In the genomic region with DNA sequence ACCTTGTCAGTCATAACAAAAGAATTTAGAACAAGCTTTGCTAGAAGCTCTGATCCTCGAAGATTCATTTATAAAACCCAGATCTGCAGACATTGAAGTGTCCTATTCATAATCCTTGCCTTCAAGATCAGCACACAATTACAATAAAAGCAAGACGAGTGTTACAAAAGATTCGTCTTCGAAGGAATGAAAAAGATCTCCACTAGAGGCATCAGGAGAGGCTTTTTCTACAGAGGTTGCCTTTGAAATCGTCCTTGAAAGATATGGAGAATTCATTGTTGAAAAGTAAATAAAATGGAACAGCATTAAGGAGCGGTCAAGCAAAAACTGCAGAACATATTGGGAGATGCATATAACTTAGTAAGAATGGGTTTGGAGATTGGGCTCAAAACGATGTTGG, we compare ENCODE assay signal across 29 cellular contexts.
"Had no signal": no experiment of that assay in that cellular context is flagged by ENCODE, and none has a peak within 500 bp of the region (broad histone marks: within the 10 kb centered on the region; RNA-seq: fewer than 3 reads in every experiment).

No MANE protein-coding gene starts in this region.

- H3K27me3 Mint-ChIP-seq: activated CD4-positive, alpha-beta memory T cell treated with anti-CD3 and anti-CD28 coated beads, Interleukin-2, amount 10 ng/mL, durations not matched to agents 7 days and 5 days; activated CD4-positive, alpha-beta T cell treated with anti-CD3 and anti-CD28 coated beads, Interleukin-2, amount 10 ng/mL, durations not matched to agents 7 days and 5 days; activated naive CD8-positive, alpha-beta T cell; activated T-cell treated with anti-CD3 and anti-CD28 coated beads, Interleukin-2, amount 50 U/mL, for 24 hours; T-helper 17 cell had no signal

- H3K4me3 Mint-ChIP-seq: activated CD4-positive, alpha-beta memory T cell treated with anti-CD3 and anti-CD28 coated beads, Interleukin-2, amount 10 ng/mL, durations not matched to agents 7 days and 5 days; activated CD4-positive, alpha-beta T cell treated with anti-CD3 and anti-CD28 coated beads, Interleukin-2, amount 10 ng/mL, durations not matched to agents 7 days and 5 days; activated naive CD8-positive, alpha-beta T cell; activated T-cell treated with anti-CD3 and anti-CD28 coated beads, Interleukin-2, amount 50 U/mL, for 24 hours; activated T-cell treated with anti-CD3 and anti-CD28 coated beads, Interleukin-2, amount 50 U/mL, for 72 hours; T-helper 17 cell; T-helper 2 cell treated with Interferon-gamma antibody and Interleukin-4, amounts not matched to agents 5 μg/mL and 100 μg/mL, for 36 hours; WTC11 had no signal

- FAIRE-seq: frontal cortex had no signal

- H3K4me1 ChIP-seq: body of pancreas, colonic mucosa had no signal

- H3K27ac ChIP-seq: body of pancreas, colonic mucosa had no signal

- H3K36me3 Mint-ChIP-seq: activated naive CD8-positive, alpha-beta T cell; WTC11 had no signal

- H3K4me3 ChIP-seq: body of pancreas, colonic mucosa had no signal

- H3K27ac Mint-ChIP-seq: activated CD4-positive, alpha-beta memory T cell treated with anti-CD3 and anti-CD28 coated beads, Interleukin-2, amount 10 ng/mL, durations not matched to agents 7 days and 5 days; activated CD4-positive, alpha-beta T cell treated with anti-CD3 and anti-CD28 coated beads, Interleukin-2, amount 10 ng/mL, durations not matched to agents 7 days and 5 days; activated naive CD8-positive, alpha-beta T cell; activated T-cell treated with anti-CD3 and anti-CD28 coated beads, Interleukin-2, amount 50 U/mL, for 24 hours; activated T-cell treated with anti-CD3 and anti-CD28 coated beads, Interleukin-2, amount 50 U/mL, for 72 hours; T-helper 17 cell; T-helper 2 cell treated with Interferon-gamma antibody and Interleukin-4, amounts not matched to agents 5 μg/mL and 100 μg/mL, for 36 hours; WTC11 had no signal

- H3K36me3 ChIP-seq: colonic mucosa had no signal

- H3K9me3 Mint-ChIP-seq: activated CD4-positive, alpha-beta T cell treated with anti-CD3 and anti-CD28 coated beads, Interleukin-2, amount 10 ng/mL, durations not matched to agents 7 days and 5 days; T-helper 2 cell treated with Interferon-gamma antibody and Interleukin-4, amounts not matched to agents 5 μg/mL and 100 μg/mL, for 36 hours had no signal

- DNase-seq: activated CD4-positive, alpha-beta memory T cell treated with anti-CD3 and anti-CD28 coated beads, Interleukin-2, amount 10 ng/mL, durations not matched to agents 7 days and 5 days; activated CD4-positive, alpha-beta T cell treated with anti-CD3 and anti-CD28 coated beads for 1 hour; activated CD4-positive, alpha-beta T cell treated with anti-CD3 and anti-CD28 coated beads for 4 hours; activated CD4-positive, alpha-beta T cell treated with anti-CD3 and anti-CD28 coated beads, Interleukin-2, amount 10 ng/mL, durations not matched to agents 7 days and 5 days; activated CD4-positive, alpha-beta T cell treated with anti-CD3 and anti-CD28 coated beads, Interleukin-2, amount 50 U/mL, for 4 hours; activated CD8-positive, alpha-beta memory T cell treated with anti-CD3 and anti-CD28 coated beads, Interleukin-2, amount 50 U/mL, for 48 hours; activated gamma-delta T cell; activated naive CD4-positive, alpha-beta T cell; activated naive CD4-positive, alpha-beta T cell treated with anti-CD3 and anti-CD28 coated beads, Interleukin-2, amount 50 U/mL, for 16 hours; activated T-cell treated with anti-CD3 and anti-CD28 coated beads for 4 hours; activated T-cell treated with anti-CD3 and anti-CD28 coated beads, Interleukin-2, amount 50 U/mL, for 24 hours; activated T-cell treated with anti-CD3 and anti-CD28 coated beads, Interleukin-2, amount 50 U/mL, for 72 hours; amniotic stem cell; aorta; body of pancreas; central memory CD4-positive, alpha-beta T cell; cerebellar nuclear complex; colonic mucosa; effector CD8-positive, alpha-beta T cell; foreskin fibroblast; head of caudate nucleus; T-helper 1 cell; T-helper 17 cell; T1000 had no signal

- H3K4me1 Mint-ChIP-seq: activated CD4-positive, alpha-beta memory T cell treated with anti-CD3 and anti-CD28 coated beads, Interleukin-2, amount 10 ng/mL, durations not matched to agents 7 days and 5 days; activated CD4-positive, alpha-beta T cell treated with anti-CD3 and anti-CD28 coated beads, Interleukin-2, amount 10 ng/mL, durations not matched to agents 7 days and 5 days; T-helper 17 cell; WTC11 had no signal

- H3K9me3 ChIP-seq: body of pancreas, colonic mucosa had no signal

- H3K27me3 ChIP-seq: body of pancreas, colonic mucosa had no signal

- ATAC-seq: activated T-cell treated with anti-CD3 and anti-CD28 coated beads, Interleukin-2, amount 50 U/mL, for 72 hours; body of pancreas; esophagus mucosa; T-helper 17 cell; WTC11 had no signal
